Comparison of ENCODE assay signal across 1 cellular context in the genomic region with DNA sequence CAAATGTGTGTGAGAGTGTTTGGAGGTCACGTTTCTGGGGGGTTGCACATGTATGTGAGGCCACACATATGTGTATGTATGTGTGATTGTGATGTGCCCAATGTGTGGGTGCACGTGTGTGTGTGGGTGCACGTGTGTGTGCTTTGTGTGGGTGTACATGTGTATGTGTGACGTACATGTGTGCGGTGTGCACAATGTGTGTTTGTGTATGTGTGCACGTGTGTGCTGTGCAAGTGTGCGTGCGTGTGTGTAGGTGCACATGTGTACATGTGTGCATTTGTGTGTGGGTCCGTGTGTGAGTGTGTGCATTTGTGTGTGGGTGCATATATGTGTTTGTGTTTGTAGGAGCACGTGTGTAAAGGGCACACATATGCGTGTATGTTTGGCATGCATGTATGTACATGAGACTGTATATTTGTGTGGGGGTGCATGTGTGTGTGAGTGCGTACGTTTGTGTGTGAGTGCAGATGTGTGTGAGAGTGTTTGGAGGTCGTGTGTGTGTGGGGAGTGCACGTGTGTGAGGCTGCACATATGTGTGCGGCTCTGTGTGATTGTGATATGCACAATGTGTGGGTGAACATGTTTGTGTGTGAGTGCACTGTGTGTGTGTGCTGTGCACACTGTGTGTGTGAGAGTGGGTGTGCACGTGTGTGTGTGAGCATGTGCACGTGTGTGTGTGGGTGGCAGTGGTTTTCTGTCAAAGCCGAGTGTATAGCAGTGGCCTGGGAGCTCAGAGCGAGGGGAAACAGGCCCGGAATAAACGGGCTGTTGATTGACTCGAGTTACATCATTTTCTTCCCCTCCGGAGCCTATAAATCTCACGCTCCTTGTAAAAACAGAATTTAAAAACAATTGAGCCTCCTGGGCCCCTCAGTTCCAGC.
TF ChIP-seq lines count a peak whose summit lies in the region.

No MANE protein-coding gene starts in this region.

TF ChIP-seq in HepG2, 621 proteins besides CTCF, POLR2A, EP300 and RAD21 (continued from another document and continues in another):
- TF ChIP-seq, protein P1, sequence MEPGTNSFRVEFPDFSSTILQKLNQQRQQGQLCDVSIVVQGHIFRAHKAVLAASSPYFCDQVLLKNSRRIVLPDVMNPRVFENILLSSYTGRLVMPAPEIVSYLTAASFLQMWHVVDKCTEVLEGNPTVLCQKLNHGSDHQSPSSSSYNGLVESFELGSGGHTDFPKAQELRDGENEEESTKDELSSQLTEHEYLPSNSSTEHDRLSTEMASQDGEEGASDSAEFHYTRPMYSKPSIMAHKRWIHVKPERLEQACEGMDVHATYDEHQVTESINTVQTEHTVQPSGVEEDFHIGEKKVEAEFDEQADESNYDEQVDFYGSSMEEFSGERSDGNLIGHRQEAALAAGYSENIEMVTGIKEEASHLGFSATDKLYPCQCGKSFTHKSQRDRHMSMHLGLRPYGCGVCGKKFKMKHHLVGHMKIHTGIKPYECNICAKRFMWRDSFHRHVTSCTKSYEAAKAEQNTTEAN (CRISPR knock-in tag; conservative IDR thresholded peaks at IDR 0.05): peak; percentile 92
- TF ChIP-seq ZNF775 (CRISPR knock-in tag; IDR thresholded peaks at IDR 0.05; ENCODE audit: borderline replicate concordance) (no peak), MAF1 (CRISPR knock-in tag; IDR thresholded peaks at IDR 0.05; ENCODE audit: borderline replicate concordance) (no peak), ZNF768 (CRISPR knock-in tag; IDR thresholded peaks at IDR 0.05) (no peak), CAMTA2 (CRISPR knock-in tag; IDR thresholded peaks at IDR 0.05; ENCODE audit: borderline replicate concordance) (no peak), ZNF672 (CRISPR knock-in tag; IDR thresholded peaks at IDR 0.05) (peak; percentile 89), HES4 (CRISPR knock-in tag; IDR thresholded peaks at IDR 0.05; ENCODE audit: borderline replicate concordance) (0 out of 2 replicates have a peak, but pooled peaks have one; percentile 38), RARA (CRISPR knock-in tag; IDR thresholded peaks at IDR 0.05) (peak; percentile 13; the same call in 1 of the 2 replicates), ZNF839 (CRISPR knock-in tag; IDR thresholded peaks at IDR 0.05; ENCODE audit: borderline replicate concordance) (0 out of 2 replicates have a peak, but pooled peaks have one; percentile 53), ZNF747 (CRISPR knock-in tag; IDR thresholded peaks at IDR 0.05; ENCODE audit: borderline replicate concordance) (peak; percentile 37; the same call in 1 of the 2 replicates), SALL1 (CRISPR knock-in tag; IDR thresholded peaks at IDR 0.05) (peak; percentile 12; the same call in 1 of the 2 replicates), RXRB (CRISPR knock-in tag; IDR thresholded peaks at IDR 0.05; ENCODE audit: borderline replicate concordance) (no peak), ZNF430 (CRISPR knock-in tag; IDR thresholded peaks at IDR 0.05) (no peak), ZNF615 (CRISPR knock-in tag; IDR thresholded peaks at IDR 0.05; ENCODE audit: borderline replicate concordance) (no peak), SCMH1 (CRISPR knock-in tag; IDR thresholded peaks at IDR 0.05; ENCODE audit: borderline replicate concordance) (no peak), ASH2L (IDR thresholded peaks at IDR 0.05; ENCODE audit: insufficient read length, low read depth, low read length) (no peak), TRIM24 (CRISPR knock-in tag; IDR thresholded peaks at IDR 0.05) (no peak), ZNF264 (CRISPR knock-in tag; IDR thresholded peaks at IDR 0.05) (no peak), ZNF766 (CRISPR knock-in tag; IDR thresholded peaks at IDR 0.05; ENCODE audit: borderline replicate concordance) (no peak), ZBTB38 (CRISPR knock-in tag; IDR thresholded peaks at IDR 0.05) (peak; percentile 89), SALL2 (CRISPR knock-in tag; IDR thresholded peaks at IDR 0.05) (no peak), HDAC2 (CRISPR knock-in tag; IDR thresholded peaks at IDR 0.05) (0 out of 2 replicates have a peak, but pooled peaks have one; percentile 26), SP4 (CRISPR knock-in tag; IDR thresholded peaks at IDR 0.05) (peak; percentile 35; the same call in 1 of the 2 replicates), ZNF432 (CRISPR knock-in tag; IDR thresholded peaks at IDR 0.05; ENCODE audit: borderline replicate concordance) (peak; percentile 76; the same call in 1 of the 2 replicates), ZNF33A (CRISPR knock-in tag; IDR thresholded peaks at IDR 0.05; ENCODE audit: borderline replicate concordance) (no peak), REL (CRISPR knock-in tag; conservative IDR thresholded peaks at IDR 0.05) (no peak), CHD2 (IDR thresholded peaks at IDR 0.05; ENCODE audit: low read depth, low read length) (no peak), STAG1 (CRISPR knock-in tag; IDR thresholded peaks at IDR 0.05) (no peak), SMYD3 (CRISPR knock-in tag; IDR thresholded peaks at IDR 0.05) (no peak), ZNF605 (CRISPR knock-in tag; IDR thresholded peaks at IDR 0.05) (no peak), HOXA7 (CRISPR knock-in tag; IDR thresholded peaks at IDR 0.05) (peak; percentile 96), GTF2F1 (IDR thresholded peaks at IDR 0.05; ENCODE audit: low read length) (no peak), ZNF251 (CRISPR knock-in tag; IDR thresholded peaks at IDR 0.05) (0 out of 2 replicates have a peak, but pooled peaks have one; percentile 12), FOXK2 (IDR thresholded peaks at IDR 0.05) (no peak), ZFY (CRISPR knock-in tag; IDR thresholded peaks at IDR 0.05) (no peak), ZNF878 (CRISPR knock-in tag; IDR thresholded peaks at IDR 0.05) (no peak), ZFP1 (CRISPR knock-in tag; IDR thresholded peaks at IDR 0.05) (no peak), ETV5 (CRISPR knock-in tag; IDR thresholded peaks at IDR 0.05; ENCODE audit: borderline replicate concordance) (no peak; the same call in 1 of the 2 replicates)
- TF ChIP-seq, protein P2, sequence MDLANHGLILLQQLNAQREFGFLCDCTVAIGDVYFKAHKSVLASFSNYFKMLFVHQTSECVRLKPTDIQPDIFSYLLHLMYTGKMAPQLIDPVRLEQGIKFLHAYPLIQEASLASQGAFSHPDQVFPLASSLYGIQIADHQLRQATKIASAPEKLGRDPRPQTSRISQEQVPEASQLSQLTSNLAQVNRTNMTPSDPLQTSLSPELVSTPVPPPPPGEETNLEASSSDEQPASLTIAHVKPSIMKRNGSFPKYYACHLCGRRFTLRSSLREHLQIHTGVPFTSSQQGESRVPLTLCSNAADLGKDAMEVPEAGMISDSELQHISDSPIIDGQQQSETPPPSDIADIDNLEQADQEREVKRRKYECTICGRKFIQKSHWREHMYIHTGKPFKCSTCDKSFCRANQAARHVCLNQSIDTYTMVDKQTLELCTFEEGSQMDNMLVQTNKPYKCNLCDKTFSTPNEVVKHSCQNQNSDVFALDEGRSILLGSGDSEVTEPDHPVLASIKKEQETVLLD (CRISPR knock-in tag; IDR thresholded peaks at IDR 0.05; ENCODE audit: low read depth): peak; percentile 49
- TF ChIP-seq, protein P3, sequence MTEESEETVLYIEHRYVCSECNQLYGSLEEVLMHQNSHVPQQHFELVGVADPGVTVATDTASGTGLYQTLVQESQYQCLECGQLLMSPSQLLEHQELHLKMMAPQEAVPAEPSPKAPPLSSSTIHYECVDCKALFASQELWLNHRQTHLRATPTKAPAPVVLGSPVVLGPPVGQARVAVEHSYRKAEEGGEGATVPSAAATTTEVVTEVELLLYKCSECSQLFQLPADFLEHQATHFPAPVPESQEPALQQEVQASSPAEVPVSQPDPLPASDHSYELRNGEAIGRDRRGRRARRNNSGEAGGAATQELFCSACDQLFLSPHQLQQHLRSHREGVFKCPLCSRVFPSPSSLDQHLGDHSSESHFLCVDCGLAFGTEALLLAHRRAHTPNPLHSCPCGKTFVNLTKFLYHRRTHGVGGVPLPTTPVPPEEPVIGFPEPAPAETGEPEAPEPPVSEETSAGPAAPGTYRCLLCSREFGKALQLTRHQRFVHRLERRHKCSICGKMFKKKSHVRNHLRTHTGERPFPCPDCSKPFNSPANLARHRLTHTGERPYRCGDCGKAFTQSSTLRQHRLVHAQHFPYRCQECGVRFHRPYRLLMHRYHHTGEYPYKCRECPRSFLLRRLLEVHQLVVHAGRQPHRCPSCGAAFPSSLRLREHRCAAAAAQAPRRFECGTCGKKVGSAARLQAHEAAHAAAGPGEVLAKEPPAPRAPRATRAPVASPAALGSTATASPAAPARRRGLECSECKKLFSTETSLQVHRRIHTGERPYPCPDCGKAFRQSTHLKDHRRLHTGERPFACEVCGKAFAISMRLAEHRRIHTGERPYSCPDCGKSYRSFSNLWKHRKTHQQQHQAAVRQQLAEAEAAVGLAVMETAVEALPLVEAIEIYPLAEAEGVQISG (CRISPR knock-in tag; IDR thresholded peaks at IDR 0.05): 0 out of 2 replicates have a peak, but pooled peaks have one; percentile 12
- TF ChIP-seq, protein P4, sequence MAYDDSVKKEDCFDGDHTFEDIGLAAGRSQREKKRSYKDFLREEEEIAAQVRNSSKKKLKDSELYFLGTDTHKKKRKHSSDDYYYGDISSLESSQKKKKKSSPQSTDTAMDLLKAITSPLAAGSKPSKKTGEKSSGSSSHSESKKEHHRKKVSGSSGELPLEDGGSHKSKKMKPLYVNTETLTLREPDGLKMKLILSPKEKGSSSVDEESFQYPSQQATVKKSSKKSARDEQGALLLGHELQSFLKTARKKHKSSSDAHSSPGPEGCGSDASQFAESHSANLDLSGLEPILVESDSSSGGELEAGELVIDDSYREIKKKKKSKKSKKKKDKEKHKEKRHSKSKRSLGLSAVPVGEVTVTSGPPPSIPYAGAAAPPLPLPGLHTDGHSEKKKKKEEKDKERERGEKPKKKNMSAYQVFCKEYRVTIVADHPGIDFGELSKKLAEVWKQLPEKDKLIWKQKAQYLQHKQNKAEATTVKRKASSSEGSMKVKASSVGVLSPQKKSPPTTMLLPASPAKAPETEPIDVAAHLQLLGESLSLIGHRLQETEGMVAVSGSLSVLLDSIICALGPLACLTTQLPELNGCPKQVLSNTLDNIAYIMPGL (CRISPR knock-in tag; IDR thresholded peaks at IDR 0.05; ENCODE audit: borderline replicate concordance in 1 of 2, low read depth in 1 of 2): 0 out of 4 replicates have a peak, but pooled peaks of 1 of the 2 experiments have one; percentile 18
- TF ChIP-seq, protein P5, sequence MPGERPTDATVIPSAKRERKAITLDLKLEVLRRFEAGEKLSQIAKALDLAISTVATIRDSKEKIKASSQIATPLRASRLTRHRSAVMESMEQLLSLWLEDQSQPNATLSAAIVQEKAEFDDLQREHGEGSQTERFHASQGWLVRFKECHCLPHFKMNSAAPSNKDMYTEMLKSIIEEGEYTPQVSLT (CRISPR knock-in tag; IDR thresholded peaks at IDR 0.05; ENCODE audit: borderline replicate concordance, low read depth): no peak
- TF ChIP-seq, protein P6, sequence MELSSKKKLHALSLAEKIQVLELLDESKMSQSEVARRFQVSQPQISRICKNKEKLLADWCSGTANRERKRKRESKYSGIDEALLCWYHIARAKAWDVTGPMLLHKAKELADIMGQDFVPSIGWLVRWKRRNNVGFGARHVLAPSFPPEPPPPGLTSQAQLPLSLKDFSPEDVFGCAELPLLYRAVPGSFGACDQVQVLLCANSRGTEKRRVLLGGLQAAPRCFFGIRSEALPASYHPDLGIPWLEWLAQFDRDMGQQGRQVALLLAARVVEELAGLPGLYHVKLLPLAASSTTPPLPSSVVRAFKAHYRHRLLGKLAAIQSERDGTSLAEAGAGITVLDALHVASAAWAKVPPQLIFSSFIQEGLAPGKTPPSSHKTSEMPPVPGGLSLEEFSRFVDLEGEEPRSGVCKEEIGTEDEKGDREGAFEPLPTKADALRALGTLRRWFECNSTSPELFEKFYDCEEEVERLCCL (CRISPR knock-in tag; IDR thresholded peaks at IDR 0.05; ENCODE audit: borderline replicate concordance): no peak
- TF ChIP-seq, protein P7, sequence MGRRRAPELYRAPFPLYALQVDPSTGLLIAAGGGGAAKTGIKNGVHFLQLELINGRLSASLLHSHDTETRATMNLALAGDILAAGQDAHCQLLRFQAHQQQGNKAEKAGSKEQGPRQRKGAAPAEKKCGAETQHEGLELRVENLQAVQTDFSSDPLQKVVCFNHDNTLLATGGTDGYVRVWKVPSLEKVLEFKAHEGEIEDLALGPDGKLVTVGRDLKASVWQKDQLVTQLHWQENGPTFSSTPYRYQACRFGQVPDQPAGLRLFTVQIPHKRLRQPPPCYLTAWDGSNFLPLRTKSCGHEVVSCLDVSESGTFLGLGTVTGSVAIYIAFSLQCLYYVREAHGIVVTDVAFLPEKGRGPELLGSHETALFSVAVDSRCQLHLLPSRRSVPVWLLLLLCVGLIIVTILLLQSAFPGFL (CRISPR knock-in tag; IDR thresholded peaks at IDR 0.05): no peak
- TF ChIP-seq, protein P8, sequence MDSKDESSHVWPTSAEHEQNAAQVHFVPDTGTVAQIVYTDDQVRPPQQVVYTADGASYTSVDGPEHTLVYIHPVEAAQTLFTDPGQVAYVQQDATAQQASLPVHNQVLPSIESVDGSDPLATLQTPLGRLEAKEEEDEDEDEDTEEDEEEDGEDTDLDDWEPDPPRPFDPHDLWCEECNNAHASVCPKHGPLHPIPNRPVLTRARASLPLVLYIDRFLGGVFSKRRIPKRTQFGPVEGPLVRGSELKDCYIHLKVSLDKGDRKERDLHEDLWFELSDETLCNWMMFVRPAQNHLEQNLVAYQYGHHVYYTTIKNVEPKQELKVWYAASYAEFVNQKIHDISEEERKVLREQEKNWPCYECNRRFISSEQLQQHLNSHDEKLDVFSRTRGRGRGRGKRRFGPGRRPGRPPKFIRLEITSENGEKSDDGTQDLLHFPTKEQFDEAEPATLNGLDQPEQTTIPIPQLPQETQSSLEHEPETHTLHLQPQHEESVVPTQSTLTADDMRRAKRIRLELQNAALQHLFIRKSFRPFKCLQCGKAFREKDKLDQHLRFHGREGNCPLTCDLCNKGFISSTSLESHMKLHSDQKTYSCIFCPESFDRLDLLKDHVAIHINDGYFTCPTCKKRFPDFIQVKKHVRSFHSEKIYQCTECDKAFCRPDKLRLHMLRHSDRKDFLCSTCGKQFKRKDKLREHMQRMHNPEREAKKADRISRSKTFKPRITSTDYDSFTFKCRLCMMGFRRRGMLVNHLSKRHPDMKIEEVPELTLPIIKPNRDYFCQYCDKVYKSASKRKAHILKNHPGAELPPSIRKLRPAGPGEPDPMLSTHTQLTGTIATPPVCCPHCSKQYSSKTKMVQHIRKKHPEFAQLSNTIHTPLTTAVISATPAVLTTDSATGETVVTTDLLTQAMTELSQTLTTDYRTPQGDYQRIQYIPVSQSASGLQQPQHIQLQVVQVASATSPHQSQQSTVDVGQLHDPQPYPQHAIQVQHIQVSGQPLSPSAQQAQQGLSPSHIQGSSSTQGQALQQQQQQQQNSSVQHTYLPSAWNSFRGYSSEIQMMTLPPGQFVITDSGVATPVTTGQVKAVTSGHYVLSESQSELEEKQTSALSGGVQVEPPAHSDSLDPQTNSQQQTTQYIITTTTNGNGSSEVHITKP (CRISPR knock-in tag; IDR thresholded peaks at IDR 0.05; ENCODE audit: low read depth): no peak
- TF ChIP-seq, protein P9, sequence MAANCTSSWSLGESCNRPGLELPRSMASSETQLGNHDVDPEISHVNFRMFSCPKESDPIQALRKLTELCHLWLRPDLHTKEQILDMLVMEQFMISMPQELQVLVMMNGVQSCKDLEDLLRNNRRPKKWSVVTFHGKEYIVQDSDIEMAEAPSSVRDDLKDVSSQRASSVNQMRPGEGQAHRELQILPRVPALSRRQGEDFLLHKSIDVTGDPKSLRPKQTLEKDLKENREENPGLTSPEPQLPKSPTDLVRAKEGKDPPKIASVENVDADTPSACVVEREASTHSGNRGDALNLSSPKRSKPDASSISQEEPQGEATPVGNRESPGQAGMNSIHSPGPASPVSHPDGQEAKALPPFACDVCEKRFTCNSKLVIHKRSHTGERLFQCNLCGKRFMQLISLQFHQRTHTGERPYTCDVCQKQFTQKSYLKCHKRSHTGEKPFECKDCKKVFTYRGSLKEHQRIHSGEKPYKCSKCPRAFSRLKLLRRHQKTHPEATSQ (CRISPR knock-in tag; IDR thresholded peaks at IDR 0.05; ENCODE audit: borderline replicate concordance): 0 out of 2 replicates have a peak, but pooled peaks have one; percentile 16
